Comparison of ENCODE assay signal across 1 cellular context in the genomic region with DNA sequence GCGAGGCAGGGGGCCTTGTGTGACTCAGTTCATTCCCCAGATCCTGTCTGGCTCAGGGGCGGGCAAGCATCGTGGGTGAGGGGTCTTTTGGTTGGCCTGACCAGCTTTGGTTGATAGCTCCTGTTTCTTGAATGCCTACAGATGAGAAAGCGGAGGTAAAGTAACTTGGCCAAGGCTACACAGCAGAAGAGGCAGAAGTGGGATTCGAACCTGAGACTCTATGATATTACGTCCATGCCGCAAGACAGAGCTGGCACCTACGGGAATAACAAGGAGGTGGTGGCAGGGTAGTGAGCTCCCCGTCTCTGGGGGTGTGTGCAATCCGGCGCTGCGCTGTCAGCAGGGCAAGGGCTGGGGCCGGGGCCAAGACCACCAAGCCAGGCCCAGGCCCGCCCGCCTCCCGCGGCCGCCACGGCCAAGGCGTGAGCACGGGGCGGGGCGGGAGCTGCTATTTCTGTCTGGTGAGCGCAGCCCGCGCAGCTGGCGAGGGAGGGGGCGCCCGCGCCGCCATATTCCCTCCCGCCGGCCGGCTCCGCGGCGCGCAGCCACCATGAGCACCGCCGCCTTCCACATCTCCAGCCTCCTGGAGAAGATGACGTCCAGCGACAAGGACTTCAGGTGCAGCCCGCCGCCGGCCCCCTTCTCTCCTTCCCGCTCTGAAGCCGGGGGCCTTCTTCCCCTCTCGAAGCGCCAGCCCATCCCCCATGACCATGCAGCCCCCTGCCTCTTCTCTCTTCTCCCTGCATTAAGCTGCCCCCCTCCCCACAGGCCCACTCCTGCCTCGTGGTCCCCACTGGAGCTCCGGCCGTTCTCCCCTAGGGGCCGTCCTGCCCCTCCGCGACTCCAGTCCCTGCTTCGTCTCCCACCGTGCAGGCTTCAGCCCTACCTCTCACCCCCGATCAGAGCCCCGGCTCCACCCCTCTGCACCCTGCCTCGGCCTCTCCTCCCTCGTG.
TF ChIP-seq lines count a peak whose summit lies in the region.

A gene (plus strand): TSS at position 510 of the 953 bp plus-strand sequence. CDS start 41 bp downstream, at position 551.

TF ChIP-seq in HEK293, 187 proteins besides CTCF, POLR2A, EP300 and RAD21 (continued from another document and continues in another):
- TF ChIP-seq KLF10 (tag by site-specific recombination; IDR thresholded peaks at IDR 0.05): peak; percentile 36; the same call in 1 of the 2 replicates
- peak; percentile 22; the same call in 1 of the 2 replicates for TF ChIP-seq REPIN1 (tag by site-specific recombination; IDR thresholded peaks at IDR 0.05; ENCODE audit: low read depth)
- TF ChIP-seq ZNF157 (tag by site-specific recombination; IDR thresholded peaks at IDR 0.05): no peak
- no peak for TF ChIP-seq EGR2 (tag by site-specific recombination; IDR thresholded peaks at IDR 0.05; ENCODE audit: low read depth)
- TF ChIP-seq ZNF658 (tag by site-specific recombination; IDR thresholded peaks at IDR 0.05): no peak
- peak; percentile 89; the same call in 1 of the 2 replicates for TF ChIP-seq ZNF561 (tag by site-specific recombination; IDR thresholded peaks at IDR 0.05; ENCODE audit: borderline replicate concordance)
- TF ChIP-seq ZBTB20 (tag by site-specific recombination; IDR thresholded peaks at IDR 0.05): peak; percentile 53; the same call in 1 of the 2 replicates
- TF ChIP-seq, protein P1, sequence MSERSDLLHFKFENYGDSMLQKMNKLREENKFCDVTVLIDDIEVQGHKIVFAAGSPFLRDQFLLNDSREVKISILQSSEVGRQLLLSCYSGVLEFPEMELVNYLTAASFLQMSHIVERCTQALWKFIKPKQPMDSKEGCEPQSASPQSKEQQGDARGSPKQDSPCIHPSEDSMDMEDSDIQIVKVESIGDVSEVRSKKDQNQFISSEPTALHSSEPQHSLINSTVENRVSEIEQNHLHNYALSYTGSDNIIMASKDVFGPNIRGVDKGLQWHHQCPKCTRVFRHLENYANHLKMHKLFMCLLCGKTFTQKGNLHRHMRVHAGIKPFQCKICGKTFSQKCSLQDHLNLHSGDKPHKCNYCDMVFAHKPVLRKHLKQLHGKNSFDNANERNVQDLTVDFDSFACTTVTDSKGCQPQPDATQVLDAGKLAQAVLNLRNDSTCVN (tag by site-specific recombination; optimal IDR thresholded peaks at IDR 0.05): peak; percentile 79
- no peak for TF ChIP-seq ZNF837 (tag by site-specific recombination; IDR thresholded peaks at IDR 0.05)
- peak; percentile 83 for TF ChIP-seq YY1 (tag by site-specific recombination; IDR thresholded peaks at IDR 0.05)
- TF ChIP-seq, protein P2, sequence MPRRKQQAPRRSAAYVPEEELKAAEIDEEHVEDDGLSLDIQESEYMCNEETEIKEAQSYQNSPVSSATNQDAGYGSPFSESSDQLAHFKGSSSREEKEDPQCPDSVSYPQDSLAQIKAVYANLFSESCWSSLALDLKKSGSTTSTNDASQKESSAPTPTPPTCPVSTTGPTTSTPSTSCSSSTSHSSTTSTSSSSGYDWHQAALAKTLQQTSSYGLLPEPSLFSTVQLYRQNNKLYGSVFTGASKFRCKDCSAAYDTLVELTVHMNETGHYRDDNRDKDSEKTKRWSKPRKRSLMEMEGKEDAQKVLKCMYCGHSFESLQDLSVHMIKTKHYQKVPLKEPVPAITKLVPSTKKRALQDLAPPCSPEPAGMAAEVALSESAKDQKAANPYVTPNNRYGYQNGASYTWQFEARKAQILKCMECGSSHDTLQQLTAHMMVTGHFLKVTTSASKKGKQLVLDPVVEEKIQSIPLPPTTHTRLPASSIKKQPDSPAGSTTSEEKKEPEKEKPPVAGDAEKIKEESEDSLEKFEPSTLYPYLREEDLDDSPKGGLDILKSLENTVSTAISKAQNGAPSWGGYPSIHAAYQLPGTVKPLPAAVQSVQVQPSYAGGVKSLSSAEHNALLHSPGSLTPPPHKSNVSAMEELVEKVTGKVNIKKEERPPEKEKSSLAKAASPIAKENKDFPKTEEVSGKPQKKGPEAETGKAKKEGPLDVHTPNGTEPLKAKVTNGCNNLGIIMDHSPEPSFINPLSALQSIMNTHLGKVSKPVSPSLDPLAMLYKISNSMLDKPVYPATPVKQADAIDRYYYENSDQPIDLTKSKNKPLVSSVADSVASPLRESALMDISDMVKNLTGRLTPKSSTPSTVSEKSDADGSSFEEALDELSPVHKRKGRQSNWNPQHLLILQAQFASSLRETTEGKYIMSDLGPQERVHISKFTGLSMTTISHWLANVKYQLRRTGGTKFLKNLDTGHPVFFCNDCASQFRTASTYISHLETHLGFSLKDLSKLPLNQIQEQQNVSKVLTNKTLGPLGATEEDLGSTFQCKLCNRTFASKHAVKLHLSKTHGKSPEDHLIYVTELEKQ (tag by site-specific recombination; IDR thresholded peaks at IDR 0.05; ENCODE audit: borderline replicate concordance): peak; percentile 41; the same call in 1 of the 2 replicates
- TF ChIP-seq ZIC2 (tag by site-specific recombination; IDR thresholded peaks at IDR 0.05): peak; percentile 81
- TF ChIP-seq, protein P3, sequence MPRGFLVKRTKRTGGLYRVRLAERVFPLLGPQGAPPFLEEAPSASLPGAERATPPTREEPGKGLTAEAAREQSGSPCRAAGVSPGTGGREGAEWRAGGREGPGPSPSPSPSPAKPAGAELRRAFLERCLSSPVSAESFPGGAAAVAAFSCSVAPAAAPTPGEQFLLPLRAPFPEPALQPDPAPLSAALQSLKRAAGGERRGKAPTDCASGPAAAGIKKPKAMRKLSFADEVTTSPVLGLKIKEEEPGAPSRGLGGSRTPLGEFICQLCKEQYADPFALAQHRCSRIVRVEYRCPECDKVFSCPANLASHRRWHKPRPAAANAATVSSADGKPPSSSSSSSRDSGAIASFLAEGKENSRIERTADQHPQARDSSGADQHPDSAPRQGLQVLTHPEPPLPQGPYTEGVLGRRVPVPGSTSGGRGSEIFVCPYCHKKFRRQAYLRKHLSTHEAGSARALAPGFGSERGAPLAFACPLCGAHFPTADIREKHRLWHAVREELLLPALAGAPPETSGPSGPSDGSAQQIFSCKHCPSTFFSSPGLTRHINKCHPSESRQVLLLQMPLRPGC (tag by site-specific recombination; IDR thresholded peaks at IDR 0.05): 0 out of 2 replicates have a peak, but pooled peaks have one; percentile 14
- TF ChIP-seq ZNF391 (tag by site-specific recombination; IDR thresholded peaks at IDR 0.05; ENCODE audit: borderline replicate concordance, low read depth): peak; percentile 67; the same call in 1 of the 2 replicates
- TF ChIP-seq ZNF138 (tag by site-specific recombination; IDR thresholded peaks at IDR 0.05; ENCODE audit: borderline replicate concordance): no peak
- TF ChIP-seq MEIS1 (CRISPR knock-in tag; IDR thresholded peaks at IDR 0.05; ENCODE audit: borderline replicate concordance): no peak
- TF ChIP-seq ZNF19 (tag by site-specific recombination; IDR thresholded peaks at IDR 0.05; ENCODE audit: low read depth): no peak
- TF ChIP-seq ZNF16 (tag by site-specific recombination; IDR thresholded peaks at IDR 0.05; ENCODE audit: low read depth): no peak
- TF ChIP-seq, protein P4, sequence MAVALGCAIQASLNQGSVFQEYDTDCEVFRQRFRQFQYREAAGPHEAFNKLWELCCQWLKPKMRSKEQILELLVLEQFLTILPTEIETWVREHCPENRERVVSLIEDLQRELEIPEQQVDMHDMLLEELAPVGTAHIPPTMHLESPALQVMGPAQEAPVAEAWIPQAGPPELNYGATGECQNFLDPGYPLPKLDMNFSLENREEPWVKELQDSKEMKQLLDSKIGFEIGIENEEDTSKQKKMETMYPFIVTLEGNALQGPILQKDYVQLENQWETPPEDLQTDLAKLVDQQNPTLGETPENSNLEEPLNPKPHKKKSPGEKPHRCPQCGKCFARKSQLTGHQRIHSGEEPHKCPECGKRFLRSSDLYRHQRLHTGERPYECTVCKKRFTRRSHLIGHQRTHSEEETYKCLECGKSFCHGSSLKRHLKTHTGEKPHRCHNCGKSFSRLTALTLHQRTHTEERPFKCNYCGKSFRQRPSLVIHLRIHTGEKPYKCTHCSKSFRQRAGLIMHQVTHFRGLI (tag by site-specific recombination; IDR thresholded peaks at IDR 0.05): 0 out of 2 replicates have a peak, but pooled peaks have one; percentile 47
- no peak for TF ChIP-seq ZNF426 (tag by site-specific recombination; IDR thresholded peaks at IDR 0.05)
- peak; percentile 60 for TF ChIP-seq ZNF121 (tag by site-specific recombination; IDR thresholded peaks at IDR 0.05)
- TF ChIP-seq ZNF366 (tag by site-specific recombination; conservative IDR thresholded peaks at IDR 0.05): no peak; the same call in 1 of the 2 replicates
- TF ChIP-seq ZNF621 (tag by site-specific recombination; IDR thresholded peaks at IDR 0.05): no peak
- TF ChIP-seq, protein P5, sequence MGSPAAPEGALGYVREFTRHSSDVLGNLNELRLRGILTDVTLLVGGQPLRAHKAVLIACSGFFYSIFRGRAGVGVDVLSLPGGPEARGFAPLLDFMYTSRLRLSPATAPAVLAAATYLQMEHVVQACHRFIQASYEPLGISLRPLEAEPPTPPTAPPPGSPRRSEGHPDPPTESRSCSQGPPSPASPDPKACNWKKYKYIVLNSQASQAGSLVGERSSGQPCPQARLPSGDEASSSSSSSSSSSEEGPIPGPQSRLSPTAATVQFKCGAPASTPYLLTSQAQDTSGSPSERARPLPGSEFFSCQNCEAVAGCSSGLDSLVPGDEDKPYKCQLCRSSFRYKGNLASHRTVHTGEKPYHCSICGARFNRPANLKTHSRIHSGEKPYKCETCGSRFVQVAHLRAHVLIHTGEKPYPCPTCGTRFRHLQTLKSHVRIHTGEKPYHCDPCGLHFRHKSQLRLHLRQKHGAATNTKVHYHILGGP (tag by site-specific recombination; IDR thresholded peaks at IDR 0.05): no peak
- TF ChIP-seq ZNF571 (tag by site-specific recombination; IDR thresholded peaks at IDR 0.05): no peak
- TF ChIP-seq ZNF473 (tag by site-specific recombination; IDR thresholded peaks at IDR 0.05): no peak
- no peak for TF ChIP-seq ZNF843 (tag by site-specific recombination; IDR thresholded peaks at IDR 0.05)
- TF ChIP-seq SP3 (tag by site-specific recombination; IDR thresholded peaks at IDR 0.05): peak; percentile 63
- TF ChIP-seq IKZF3 (tag by site-specific recombination; IDR thresholded peaks at IDR 0.05): 0 out of 2 replicates have a peak, but pooled peaks have one; percentile 11
- no peak for TF ChIP-seq ZNF548 (tag by site-specific recombination; IDR thresholded peaks at IDR 0.05)
- TF ChIP-seq ZNF596 (tag by site-specific recombination; IDR thresholded peaks at IDR 0.05): peak; percentile 9; the same call in 1 of the 2 replicates
- TF ChIP-seq, protein P6, sequence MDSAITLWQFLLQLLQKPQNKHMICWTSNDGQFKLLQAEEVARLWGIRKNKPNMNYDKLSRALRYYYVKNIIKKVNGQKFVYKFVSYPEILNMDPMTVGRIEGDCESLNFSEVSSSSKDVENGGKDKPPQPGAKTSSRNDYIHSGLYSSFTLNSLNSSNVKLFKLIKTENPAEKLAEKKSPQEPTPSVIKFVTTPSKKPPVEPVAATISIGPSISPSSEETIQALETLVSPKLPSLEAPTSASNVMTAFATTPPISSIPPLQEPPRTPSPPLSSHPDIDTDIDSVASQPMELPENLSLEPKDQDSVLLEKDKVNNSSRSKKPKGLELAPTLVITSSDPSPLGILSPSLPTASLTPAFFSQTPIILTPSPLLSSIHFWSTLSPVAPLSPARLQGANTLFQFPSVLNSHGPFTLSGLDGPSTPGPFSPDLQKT (IDR thresholded peaks at IDR 0.05; ENCODE audit: borderline replicate concordance, low read depth, low read length): no peak
- TF ChIP-seq, protein P7, sequence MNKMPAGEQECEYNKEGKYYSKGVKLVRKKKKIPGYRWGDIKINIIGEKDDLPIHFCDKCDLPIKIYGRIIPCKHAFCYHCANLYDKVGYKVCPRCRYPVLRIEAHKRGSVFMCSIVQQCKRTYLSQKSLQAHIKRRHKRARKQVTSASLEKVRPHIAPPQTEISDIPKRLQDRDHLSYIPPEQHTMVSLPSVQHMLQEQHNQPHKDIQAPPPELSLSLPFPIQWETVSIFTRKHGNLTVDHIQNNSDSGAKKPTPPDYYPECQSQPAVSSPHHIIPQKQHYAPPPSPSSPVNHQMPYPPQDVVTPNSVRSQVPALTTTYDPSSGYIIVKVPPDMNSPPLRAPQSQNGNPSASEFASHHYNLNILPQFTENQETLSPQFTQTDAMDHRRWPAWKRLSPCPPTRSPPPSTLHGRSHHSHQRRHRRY (tag by site-specific recombination; IDR thresholded peaks at IDR 0.05): no peak
- no peak for TF ChIP-seq SETDB1 (IDR thresholded peaks at IDR 0.05; ENCODE audit: insufficient read length, low read length)
- no peak for TF ChIP-seq ZNF23 (tag by site-specific recombination; IDR thresholded peaks at IDR 0.05; ENCODE audit: borderline replicate concordance)
- TF ChIP-seq, protein P8, sequence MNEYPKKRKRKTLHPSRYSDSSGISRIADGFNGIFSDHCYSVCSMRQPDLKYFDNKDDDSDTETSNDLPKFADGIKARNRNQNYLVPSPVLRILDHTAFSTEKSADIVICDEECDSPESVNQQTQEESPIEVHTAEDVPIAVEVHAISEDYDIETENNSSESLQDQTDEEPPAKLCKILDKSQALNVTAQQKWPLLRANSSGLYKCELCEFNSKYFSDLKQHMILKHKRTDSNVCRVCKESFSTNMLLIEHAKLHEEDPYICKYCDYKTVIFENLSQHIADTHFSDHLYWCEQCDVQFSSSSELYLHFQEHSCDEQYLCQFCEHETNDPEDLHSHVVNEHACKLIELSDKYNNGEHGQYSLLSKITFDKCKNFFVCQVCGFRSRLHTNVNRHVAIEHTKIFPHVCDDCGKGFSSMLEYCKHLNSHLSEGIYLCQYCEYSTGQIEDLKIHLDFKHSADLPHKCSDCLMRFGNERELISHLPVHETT (tag by site-specific recombination; IDR thresholded peaks at IDR 0.05): no peak
- TF ChIP-seq ZNF37A (tag by site-specific recombination; IDR thresholded peaks at IDR 0.05): no peak
- TF ChIP-seq SCRT2 (tag by site-specific recombination; IDR thresholded peaks at IDR 0.05): no peak
- TF ChIP-seq, protein P9, sequence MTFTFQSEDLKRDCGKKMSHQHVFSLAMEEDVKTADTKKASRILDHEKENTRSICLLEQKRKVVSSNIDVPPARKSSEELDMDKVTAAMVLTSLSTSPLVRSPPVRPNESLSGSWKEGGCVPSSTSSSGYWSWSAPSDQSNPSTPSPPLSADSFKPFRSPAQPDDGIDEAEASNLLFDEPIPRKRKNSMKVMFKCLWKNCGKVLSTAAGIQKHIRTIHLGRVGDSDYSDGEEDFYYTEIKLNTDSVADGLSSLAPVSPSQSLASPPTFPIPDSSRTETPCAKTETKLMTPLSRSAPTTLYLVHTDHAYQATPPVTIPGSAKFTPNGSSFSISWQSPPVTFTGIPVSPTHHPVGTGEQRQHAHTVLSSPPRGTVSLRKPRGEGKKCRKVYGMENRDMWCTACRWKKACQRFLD (tag by site-specific recombination; IDR thresholded peaks at IDR 0.05): peak; percentile 90
- TF ChIP-seq ZBTB48 (tag by site-specific recombination; IDR thresholded peaks at IDR 0.05): peak; percentile 97
- TF ChIP-seq ZNF530 (tag by site-specific recombination; IDR thresholded peaks at IDR 0.05; ENCODE audit: low read depth): no peak
- TF ChIP-seq ZFHX2 (tag by site-specific recombination; conservative IDR thresholded peaks at IDR 0.05): no peak
- no peak for TF ChIP-seq ZNF404 (tag by site-specific recombination; IDR thresholded peaks at IDR 0.05)
